In genomic region chrY:18993480-18993879, GRCh38 we compare ENCODE assay signal across 26 cellular contexts.
"Had no signal": no experiment of that assay in that cellular context is flagged by ENCODE, and none has a peak within 500 bp of the region (broad histone marks: within the 10 kb centered on the region; RNA-seq: fewer than 3 reads in every experiment).

No MANE protein-coding gene starts in this region.

- DNase-seq: nephron progenitor cell; pancreas; retina; spleen; stimulated activated CD4-positive, alpha-beta T cell treated with anti-CD3 and anti-CD28 coated beads, Interleukin-12 subunit alpha, Interleukin-12 subunit beta, amount 100 ng/mL, for 4 hours; stimulated activated CD4-positive, alpha-beta T cell treated with anti-CD3 and anti-CD28 coated beads, Interleukin-1b, Interleukin-23, amount 100 ng/mL, for 48 hours; stimulated activated CD4-positive, alpha-beta T cell treated with anti-CD3 and anti-CD28 coated beads, Interleukin-4, amount 100 ng/mL, for 1 hour; stimulated activated CD4-positive, alpha-beta T cell treated with anti-CD3 and anti-CD28 coated beads, Interleukin-4, amount 100 ng/mL, for 4 hours; stimulated activated CD8-positive, alpha-beta memory T cell treated with anti-CD3 and anti-CD28 coated beads, Interleukin-4, amount 100 ng/mL, for 48 hours; stimulated activated naive CD4-positive, alpha-beta T cell; stimulated activated naive CD8-positive, alpha-beta T cell treated with anti-CD3 and anti-CD28 coated beads, Interleukin-15, amount 100 ng/mL, for 72 hours; stimulated activated naive CD8-positive, alpha-beta T cell treated with anti-CD3 and anti-CD28 coated beads, Interleukin-15, Interleukin-2, amounts not matched to agents 100 U/mL and 50 U/mL, for 24 hours; substantia nigra; testis; tibial artery; transverse colon; upper lobe of right lung; uterus had no signal

- H3K27ac ChIP-seq: neutrophil, pancreas, prostate gland, right atrium auricular region, skin epidermis, spleen, suprapubic skin, testis, tibial artery, transverse colon, upper lobe of right lung, uterus had no signal

- FAIRE-seq: pancreas had no signal

- H3K4me1 ChIP-seq: pancreas, prostate gland, right atrium auricular region, spleen, suprapubic skin, testis, tibial artery, transverse colon, upper lobe of right lung, uterus had no signal

- H3K4me3 ChIP-seq: pancreas, prostate gland, right atrium auricular region, smooth muscle cell, spleen, testis, tibial artery, transverse colon, upper lobe of right lung, uterus had no signal

- H3K36me3 ChIP-seq: neutrophil, pancreas, prostate gland, right atrium auricular region, spleen, suprapubic skin, tibial artery, transverse colon, upper lobe of right lung, uterus had no signal

- ATAC-seq: natural killer cell treated with Interleukin-12 subunit alpha and Interleukin-12 subunit beta and Interleukin-15 and Interleukin-18, amount 100 ng/mL, for 72 hours; sciatic nerve; stimulated activated naive CD8-positive, alpha-beta T cell treated with anti-CD3 and anti-CD28 coated beads, Interleukin-15, Interleukin-2, amounts not matched to agents 100 U/mL and 50 U/mL, for 24 hours had no signal

- H3K27me3 ChIP-seq: neutrophil, pancreas, right atrium auricular region, spleen, suprapubic skin, testis, tibial artery, transverse colon, upper lobe of right lung, uterus had no signal
